8 cellular contexts compared by ENCODE assay signal in genomic region chrX:74419861-74420193, GRCh38. TPM values are rescaled to one million over a fixed set of nuclear protein-coding genes. Genes with fewer than 3 reads are reported as not detected.
DNase-seq lines count a peak whose midpoint lies in the region; ATAC-seq and TF ChIP-seq lines count a peak whose summit lies in the region.

No MANE protein-coding gene starts in this region.

- no peaks in the 10 kb centered on the region for H3K36me3 ChIP-seq in sigmoid colon

- no peak for TF ChIP-seq POLR2A in sigmoid colon (IDR thresholded peaks at IDR 0.05)

- ATAC-seq in left cardiac atrium = no peak

- H3K4me1 ChIP-seq in sigmoid colon = peaks cover 0 to 16% (median 7%) of the 10 kb centered on the region in 4 donors

- H3K9me3 ChIP-seq in sigmoid colon = no peaks in the 10 kb centered on the region

- TF ChIP-seq CTCF in sigmoid colon (IDR thresholded peaks at IDR 0.05) = no peak

- H3K4me3 ChIP-seq in sigmoid colon = peak overlapping the region; percentile 38 to 60 (median 57)

- intact Hi-C loops in left cardiac atrium (cut with DNase I) = loop anchor here in 1 of 2 donors (5.0 kb wide), 1 partner anchor 117 kb away; no protein-coding TSS in a partner anchor
- intact Hi-C loops in sigmoid colon (cut with DNase I) = loop anchor here (5.0 kb wide), 2 partner anchors 38 to 128 kb away; no protein-coding TSS in a partner anchor

- H3K27me3 ChIP-seq in sigmoid colon = no peaks in the 10 kb centered on the region

- WGBS in sigmoid colon, 2 donors = 2 to 4% methylated on average over 20 of the region's 20 CpGs

- H3K27ac ChIP-seq in sigmoid colon = peak overlapping the region; percentile 89 to 95 (median 90)

- TF ChIP-seq EP300 in sigmoid colon (IDR thresholded peaks at IDR 0.05) = no peak

- DNase-seq in NCI-H524 (lab: John Stamatoyannopoulos, UW) = peak; percentile 40 to 61
- DNase-seq in NCI-H524 treated with DMSO at 0.1 percent for 48 hours (lab: John Stamatoyannopoulos, UW) = no peak
- DNase-seq in activated CD8-positive, alpha-beta memory T cell treated with anti-CD3 and anti-CD28 coated beads, Interleukin-2, amount 50 U/mL, for 4 hours = peak; percentile 15
- DNase-seq in left cardiac atrium = peak; percentile 18
- no peak for DNase-seq in sigmoid colon
- DNase-seq in NCI-H2029 (lab: John Stamatoyannopoulos, UW) = no peak
- DNase-seq in GM03348 (ENCODE audit: low spot score) = no peak
- DNase-seq in LoVo (ENCODE audit: low spot score) = no peak

RNA-seq across cellular contexts. Expression of gene SLC16A2, which starts 1.5 kb away (rescaled TPM):
- total RNA-seq in left cardiac atrium = 10 to 100 TPM in 1 of 2 donors, 1 to 10 TPM in 1; 9.1 to 12.3 TPM
- total RNA-seq in sigmoid colon = 10 to 100 TPM in 1 of 4 donors, 1 to 10 TPM in 3; 5.3 to 10.5 (median 7.7) TPM
- polyA plus RNA-seq in sigmoid colon = 1 to 10 TPM in 2 of 3 donors, under 1 TPM in 1; 0.23 to 2.6 (median 1.2) TPM

Comparison
In these comparisons a context has a peak if more than half of its experiments do, and no peak if none do; other contexts are left out.
1. DNase-seq: peak in NCI-H524 (2 of 2), activated CD8-positive, alpha-beta memory T cell treated with anti-CD3 and anti-CD28 coated beads, Interleukin-2, amount 50 U/mL, for 4 hours (single experiment) and left cardiac atrium (single experiment); none in NCI-H524 treated with DMSO at 0.1 percent for 48 hours (single experiment), sigmoid colon (single experiment), NCI-H2029 (single experiment), GM03348 (single experiment) and LoVo (single experiment).